8 cellular contexts compared by ENCODE assay signal in genomic region chr18:23285581-23285980, GRCh38.
A peak's percentile ranks its signal among the peaks of the same experiment; 100 is the strongest.
DNase-seq lines count a peak whose midpoint lies in the region; ATAC-seq, FAIRE-seq and TF ChIP-seq lines count a peak whose summit lies in the region.
"Not testable (repeated sequence)": the region's sequence is repeated elsewhere in the genome, so short reads cannot be mapped to it uniquely, and the experiment has no call there.

No MANE protein-coding gene starts in this region.

- not testable (repeated sequence) for H3K79me2 ChIP-seq in PC-9 (ENCODE audit: low read depth); K562 (ENCODE audit: control insufficient read depth, insufficient read depth, low read length); trophoblast cell (ENCODE audit: control insufficient read depth, insufficient read depth, low read length, poor library complexity)

- POLR2A ChIA-PET in PC-9 (lab: Charles Lee; ENCODE audit: unreplicated experiment); WTC11 (lab: Charles Lee); K562 (lab: Yijun Ruan, JAX): not testable (repeated sequence)

- H4K20me1 ChIP-seq in PC-9 (ENCODE audit: insufficient read depth); K562 (replicated peaks; ENCODE audit: control insufficient read depth, insufficient read depth, low read length): not testable (repeated sequence)

- not testable (repeated sequence) for H2AFZ ChIP-seq in PC-9; trophoblast cell (ENCODE audit: insufficient read depth, low read length, poor library complexity)
- 0 out of 2 replicates have a peak overlapping the region, but pooled peaks have one; percentile 24 for H2AFZ ChIP-seq in K562 (ENCODE audit: low read depth, low read length)

- H4K12ac ChIP-seq in trophoblast cell (ENCODE audit: low read depth, low read length): not testable (repeated sequence)

- H3K27me3 Mint-ChIP-seq in Calu3 (ENCODE audit: unreplicated experiment); WTC11 (ENCODE audit: low read depth); endodermal cell (ENCODE audit: insufficient read depth): not testable (repeated sequence)

- peak overlapping the region; percentile 96 for H3K27ac ChIP-seq in HUES64 (ENCODE audit: low read depth, low read length)
- peak overlapping the region; percentile 99; the same call in 1 of the 2 replicates for H3K27ac ChIP-seq in PC-9
- H3K27ac ChIP-seq in K562 (ENCODE audit: extremely low read depth, low read depth, low read length); endodermal cell (ENCODE audit: low read depth, low read length); trophoblast cell (ENCODE audit: low read depth, low read length): not testable (repeated sequence)

- TF ChIP-seq RAD21 in K562 (CRISPR knock-in tag; conservative IDR thresholded peaks at IDR 0.05 in 1 of 2, IDR thresholded peaks at IDR 0.05 in 1 of 2): not testable (repeated sequence)

- not testable (repeated sequence) for H3K36me3 ChIP-seq in H7 (replicated peaks; ENCODE audit: control insufficient read depth, insufficient read depth, low read length); HUES64 (ENCODE audit: insufficient read depth, low read length); PC-9 (ENCODE audit: low read depth); K562 (ENCODE audit: control insufficient read depth, insufficient read depth, low read length); endodermal cell (ENCODE audit: control insufficient read depth, insufficient read depth, low read length); trophoblast cell (ENCODE audit: control insufficient read depth in 1 of 2, insufficient read depth in 2 of 2, low read length in 2 of 2)

- H3K4ac ChIP-seq in trophoblast cell (ENCODE audit: low read depth, low read length): not testable (repeated sequence)

- not testable (repeated sequence) for H3K9me3 ChIP-seq in HUES64 (ENCODE audit: insufficient read depth, low read depth, low read length); PC-9 (ENCODE audit: insufficient read depth, low read depth); K562 (replicated peaks; ENCODE audit: control insufficient read depth, insufficient read depth, low read depth, low read length); endodermal cell (ENCODE audit: control insufficient read depth, low read length); trophoblast cell (ENCODE audit: insufficient read depth, low read depth, low read length)

- not testable (repeated sequence) for H3K4me2 ChIP-seq in PC-9; K562 (ENCODE audit: insufficient read depth, low read length); trophoblast cell (ENCODE audit: low read length)

- not testable (repeated sequence) for H2BK5ac ChIP-seq in trophoblast cell (ENCODE audit: low read depth, low read length, poor library complexity)

- in situ Hi-C loops in K562 (cut with MboI): not testable (repeated sequence)

- not testable (repeated sequence) for H3K23ac ChIP-seq in trophoblast cell (ENCODE audit: low read length)

- not testable (repeated sequence) for H3K14ac ChIP-seq in trophoblast cell (ENCODE audit: low read length)

- H2AK5ac ChIP-seq in trophoblast cell (ENCODE audit: low read length): not testable (repeated sequence)

- not testable (repeated sequence) for ATAC-seq in WTC11, K562

- H3K9me2 ChIP-seq in PC-9 (ENCODE audit: insufficient read depth): not testable (repeated sequence)

- not testable (repeated sequence) for H3K27me3 ChIP-seq in H7 (ENCODE audit: control insufficient read depth, insufficient read depth, low read length); HUES64 (ENCODE audit: insufficient read depth, low read length); PC-9 (ENCODE audit: insufficient read depth, low read depth); K562 (ENCODE audit: control insufficient read depth in 2 of 2, insufficient read depth in 2 of 2, low read length in 2 of 2); endodermal cell (ENCODE audit: control insufficient read depth, insufficient read depth, low read length, poor library complexity, severe bottlenecking); trophoblast cell (ENCODE audit: insufficient read depth, low read length)

- WGBS in HUES64: 44% methylated on average over 12 of the region's 12 CpGs
- WGBS in K562 (ENCODE audit: insufficient coverage, low coverage, missing lambda C conversion rate): 14% methylated on average over 10 of the region's 12 CpGs
- 18 to 56% methylated on average over 5 to 12 of the region's 12 CpGs for WGBS in endodermal cell (ENCODE audit: insufficient coverage in 1 of 2, insufficient read length in 1 of 2), 2 experiments
- WGBS in trophoblast cell (ENCODE audit: extremely low coverage, insufficient coverage, insufficient read length): no CpG with 5 or more reads among the region's 12 CpGs

- H3K9me1 ChIP-seq in K562 (ENCODE audit: control insufficient read depth, insufficient read depth, low read length): not testable (repeated sequence)

- peaks cover 66% of the 10 kb centered on the region for H3K4me1 Mint-ChIP-seq in Calu3 (ENCODE audit: low read depth, unreplicated experiment)
- H3K4me1 Mint-ChIP-seq in WTC11: peaks cover 85% of the 10 kb centered on the region
- peaks cover 77% of the 10 kb centered on the region for H3K4me1 Mint-ChIP-seq in endodermal cell

- TF ChIP-seq CTCF in Calu3 (IDR thresholded peaks at IDR 0.05; ENCODE audit: unreplicated experiment); PC-9 (conservative IDR thresholded peaks at IDR 0.05); WTC11 (IDR thresholded peaks at IDR 0.05); K562 (IDR thresholded peaks at IDR 0.05 in 2 of 3, conservative IDR thresholded peaks at IDR 0.05 in 1 of 3; ENCODE audit: insufficient read depth in 2 of 3, low read depth in 1 of 3, low read length in 3 of 3); endodermal cell (conservative IDR thresholded peaks at IDR 0.05): not testable (repeated sequence)

- peak overlapping the region; percentile 12; the same call in 1 of the 2 replicates for H3K9ac ChIP-seq in HUES64 (ENCODE audit: low read depth, low read length)
- H3K9ac ChIP-seq in K562 (ENCODE audit: insufficient read depth in 1 of 2, low read depth in 2 of 2, low read length in 2 of 2); endodermal cell (ENCODE audit: extremely low read depth, low read length, poor library complexity, severe bottlenecking); trophoblast cell (ENCODE audit: low read length): not testable (repeated sequence)

- H4K91ac ChIP-seq in trophoblast cell (ENCODE audit: low read depth, low read length): peak overlapping the region; percentile 55

- peaks cover 17% of the 10 kb centered on the region for H3K79me1 ChIP-seq in trophoblast cell (ENCODE audit: low read length)

- CTCF ChIA-PET in Calu3 (lab: Charles Lee); PC-9 (lab: Charles Lee); WTC11 (lab: Charles Lee); K562 (lab: Yijun Ruan, JAX; ENCODE audit: low intra/inter-chr PET ratio): not testable (repeated sequence)

- H2BK120ac ChIP-seq in trophoblast cell (ENCODE audit: insufficient read depth, low read length, poor library complexity): not testable (repeated sequence)

- not testable (repeated sequence) for TF ChIP-seq EP300 in K562 (IDR thresholded peaks at IDR 0.05; ENCODE audit: low read length)

- DNase-seq in Calu3; H7; PC-9; WTC11 (ENCODE audit: low spot score); trophoblast cell: not testable (repeated sequence)
- DNase-seq in K562 (ENCODE audit: extremely low read depth in 1 of 4, low spot score in 3 of 4) (peak in 1 of 4 experiments; percentile 39), endodermal cell (peak; percentile 88)

- FAIRE-seq in K562 (lab: Jason Lieb, UNC): not testable (repeated sequence)

- peak overlapping the region; percentile 5; the same call in 1 of the 2 replicates for H3K4me3 ChIP-seq in H7 (ENCODE audit: insufficient read depth, low read depth, low read length)
- not testable (repeated sequence) for H3K4me3 ChIP-seq in HUES64 (ENCODE audit: low read length); PC-9; K562; trophoblast cell (ENCODE audit: low read depth, low read length)
- H3K4me3 ChIP-seq in endodermal cell (ENCODE audit: low read length): peak overlapping the region; percentile 69

- H3K36me3 Mint-ChIP-seq in Calu3 (ENCODE audit: insufficient read depth, unreplicated experiment): peaks cover 10% of the 10 kb centered on the region
- not testable (repeated sequence) for H3K36me3 Mint-ChIP-seq in WTC11; endodermal cell (ENCODE audit: low read depth)

- H3F3A ChIP-seq in PC-9 (ENCODE audit: insufficient read depth, low read depth): peaks cover 36% of the 10 kb centered on the region

- peaks cover 33% of the 10 kb centered on the region for H3K4me1 ChIP-seq in HUES64 (ENCODE audit: insufficient read depth, low read length)
- peaks cover 52% of the 10 kb centered on the region for H3K4me1 ChIP-seq in PC-9 (replicated peaks; ENCODE audit: insufficient read depth)
- H3K4me1 ChIP-seq in K562 (replicated peaks in 1 of 2; ENCODE audit: control insufficient read depth in 2 of 2, insufficient read depth in 2 of 2, low read length in 2 of 2): not testable (repeated sequence)
- H3K4me1 ChIP-seq in endodermal cell (ENCODE audit: control insufficient read depth, insufficient read depth, low read length): peaks cover 18% of the 10 kb centered on the region
- peaks cover 15 to 22% of the 10 kb centered on the region in 2 experiments for H3K4me1 ChIP-seq in trophoblast cell (ENCODE audit: control insufficient read depth in 1 of 2, insufficient read depth in 2 of 2, low read length in 2 of 2)

- H3K4me3 Mint-ChIP-seq in Calu3 (ENCODE audit: low read depth, unreplicated experiment): not testable (repeated sequence)
- H3K4me3 Mint-ChIP-seq in WTC11: peak overlapping the region; percentile 1; the same call in 1 of the 2 replicates
- peak overlapping the region; percentile 59 for H3K4me3 Mint-ChIP-seq in endodermal cell

- not testable (repeated sequence) for BruUV-seq in Calu3 (replicated peaks; lab: Mats Ljungman, UMichigan); PC-9 (replicated peaks; lab: Mats Ljungman, UMichigan); K562 (replicated peaks; lab: Mats Ljungman, UMichigan)

- H4K8ac ChIP-seq in trophoblast cell (ENCODE audit: low read depth, low read length): not testable (repeated sequence)

- not testable (repeated sequence) for TF ChIP-seq POLR2A in K562 (conservative IDR thresholded peaks at IDR 0.05)

- H3K18ac ChIP-seq in trophoblast cell (ENCODE audit: low read length): not testable (repeated sequence)

- peak overlapping the region; percentile 52 for H2BK12ac ChIP-seq in trophoblast cell (ENCODE audit: low read length)

- not testable (repeated sequence) for H3K9me3 Mint-ChIP-seq in Calu3 (ENCODE audit: low read depth, unreplicated experiment); WTC11; endodermal cell

- intact Hi-C loops in Calu3 (cut with micrococcal nuclease; ENCODE audit: unreplicated experiment): loop anchor here (10.0 kb wide), 1 partner anchor 61 kb away; no protein-coding TSS in a partner anchor
- intact Hi-C loops in PC-9 (cut with micrococcal nuclease; ENCODE audit: unreplicated experiment); K562 (cut with micrococcal nuclease): not testable (repeated sequence)

- H3K27ac Mint-ChIP-seq in Calu3 (ENCODE audit: unreplicated experiment) (peak overlapping the region; percentile 89), WTC11 (peak overlapping the region; percentile 98), endodermal cell (peak overlapping the region; percentile 93)
